In the genomic region with DNA sequence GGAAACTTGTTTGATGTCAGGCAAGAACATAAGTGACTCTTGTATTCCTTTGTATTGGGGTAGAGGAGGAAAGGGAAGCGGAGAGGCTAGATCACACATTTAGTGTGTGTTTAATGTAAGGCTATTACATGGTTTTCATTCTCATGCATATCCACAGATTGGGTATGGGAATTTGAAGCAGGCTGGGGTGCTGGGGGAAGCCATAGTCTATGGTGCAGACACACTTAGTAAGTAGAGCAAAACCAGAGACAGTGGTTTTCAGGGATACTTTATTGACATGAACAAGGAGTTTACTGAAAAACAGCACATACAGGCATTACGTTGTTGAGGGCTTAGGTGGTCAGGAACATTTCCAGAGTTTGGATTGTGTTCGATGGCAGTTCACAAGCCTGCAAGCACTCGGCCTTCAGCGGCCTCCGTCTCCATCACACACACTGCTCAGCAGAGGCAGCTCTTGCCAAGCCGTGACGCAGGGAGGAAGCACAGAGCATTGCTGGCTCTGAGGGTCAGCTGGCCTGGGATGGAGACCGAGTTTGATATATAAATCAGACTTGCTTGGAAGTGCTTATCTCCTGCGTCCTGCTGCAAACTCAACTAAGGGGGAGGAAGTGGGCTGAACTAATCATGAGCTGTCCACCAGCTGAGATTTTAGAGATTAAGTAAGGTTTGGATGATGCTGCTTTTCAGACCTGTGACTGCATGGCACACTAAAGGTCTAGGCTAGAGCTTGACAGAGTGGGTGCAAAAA, we compare ENCODE assay signal across 11 cellular contexts. TPM values are rescaled to one million over a fixed set of nuclear protein-coding genes. Genes with fewer than 3 reads are reported as not detected.
DNase-seq lines count a peak whose midpoint lies in the region; ATAC-seq, FAIRE-seq and TF ChIP-seq lines count a peak whose summit lies in the region.
"Had no signal": no experiment of that assay in that cellular context is flagged by ENCODE, and none has a peak within 500 bp of the region (broad histone marks: within the 10 kb centered on the region; RNA-seq: fewer than 3 reads in every experiment).

No MANE protein-coding gene starts in this region.

- peaks cover 3 to 4% of the 10 kb centered on the region in 2 donors for H3K36me3 ChIP-seq in kidney (ENCODE audit: control insufficient read depth in 1 of 2, insufficient read depth in 2 of 2, low read length in 2 of 2)
- H3K36me3 ChIP-seq in SJCRH30: no peaks in the 10 kb centered on the region; the same call in 1 of the 2 replicates

- POLR2A ChIA-PET in activated CD4-positive, alpha-beta T cell treated with anti-CD3 and anti-CD28 coated beads for 36 hours (lab: Charles Lee): no interaction called here

- CTCF ChIA-PET in activated CD4-positive, alpha-beta T cell treated with anti-CD3 and anti-CD28 coated beads for 36 hours (lab: Charles Lee): interaction anchor here (0.7 to 1.0 kb wide), 4 partner anchors 9 to 82 kb away, joined by 3 read pairs; no protein-coding TSS in a partner anchor

- no peaks in the 10 kb centered on the region for H3K27me3 ChIP-seq in SJCRH30

- H3K27ac ChIP-seq in kidney (ENCODE audit: low read depth in 2 of 2, low read length in 2 of 2) (no peak overlapping the region), SJCRH30 (no peak overlapping the region)

- H3K9ac ChIP-seq in kidney (ENCODE audit: low read length in 2 of 2): no peak overlapping the region

- TF ChIP-seq CTCF in cardiac fibroblast (IDR thresholded peaks at IDR 0.05; ENCODE audit: low read depth, low read length) (no peak), kidney (IDR thresholded peaks at IDR 0.05; ENCODE audit: borderline replicate concordance, extremely low read depth, insufficient read depth) (no peak)

- peaks cover 0 to 2% of the 10 kb centered on the region in 2 donors for H3K4me1 ChIP-seq in kidney (ENCODE audit: control insufficient read depth in 1 of 2, insufficient read depth in 1 of 2, low read depth in 1 of 2, low read length in 2 of 2)
- H3K4me1 ChIP-seq in SJCRH30: no peaks in the 10 kb centered on the region

- H3K4me3 ChIP-seq in cardiac fibroblast (replicated peaks in 1 of 2; ENCODE audit: low read depth in 2 of 2, low read length in 2 of 2) (no peak overlapping the region), kidney (ENCODE audit: low read length in 2 of 2) (no peak overlapping the region), SJCRH30 (no peak overlapping the region)

- no peaks in the 10 kb centered on the region for H3K9me3 Mint-ChIP-seq in activated CD4-positive, alpha-beta T cell treated with anti-CD3 and anti-CD28 coated beads for 36 hours (ENCODE audit: low read depth)
- H3K9me3 Mint-ChIP-seq: activated T-helper 2 cell treated with anti-CD3 and anti-CD28 coated beads, Interferon-gamma antibody, Interleukin-2, Interleukin-4, amounts not matched to agents 10 μg/mL and 5 μg/mL and 100 μg/mL, durations not matched to agents 14 hours and 24 hours and 36 hours had no signal

- no peaks in the 10 kb centered on the region for H3K9me3 ChIP-seq in kidney (ENCODE audit: control insufficient read depth in 1 of 2, low read length in 2 of 2)
- H3K9me3 ChIP-seq in SJCRH30 (replicated peaks): no peaks in the 10 kb centered on the region

- no peak overlapping the region for H3K4me3 Mint-ChIP-seq in activated CD4-positive, alpha-beta T cell treated with anti-CD3 and anti-CD28 coated beads for 36 hours

- H3K36me3 Mint-ChIP-seq in activated CD4-positive, alpha-beta T cell treated with anti-CD3 and anti-CD28 coated beads for 36 hours (ENCODE audit: low read depth): no peaks in the 10 kb centered on the region

- no peak for DNase-seq in activated CD4-positive, alpha-beta T cell treated with anti-CD3 and anti-CD28 coated beads for 36 hours
- no peak for DNase-seq in activated CD4-positive, alpha-beta T cell treated with anti-CD3 and anti-CD28 coated beads for 1 hour
- DNase-seq in cardiac fibroblast (ENCODE audit: low read depth in 2 of 2) (peak; percentile 52 to 80), kidney (peak; percentile 95), ureter (ENCODE audit: low spot score) (peak; percentile 53), middle frontal gyrus (ENCODE audit: extremely low spot score, low spot score) (no peak), T-helper 1 cell (no peak), SJCRH30 (no peak)
- DNase-seq: stimulated activated naive CD4-positive, alpha-beta T cell had no signal

- intact Hi-C loops in activated CD4-positive, alpha-beta T cell treated with anti-CD3 and anti-CD28 coated beads for 36 hours (cut with DNase I, micrococcal nuclease): no loop called here
- intact Hi-C loops in kidney (cut with DNase I): no loop called here

- peaks cover 4% of the 10 kb centered on the region for H3K27me3 Mint-ChIP-seq in activated CD4-positive, alpha-beta T cell treated with anti-CD3 and anti-CD28 coated beads for 36 hours

- ATAC-seq in activated CD4-positive, alpha-beta T cell treated with anti-CD3 and anti-CD28 coated beads for 36 hours: peak; percentile 55

- FAIRE-seq in kidney (lab: Jason Lieb, UNC): no peak
- FAIRE-seq: A204.1 had no signal

- H3K4me1 Mint-ChIP-seq in activated CD4-positive, alpha-beta T cell treated with anti-CD3 and anti-CD28 coated beads for 36 hours: no peaks in the 10 kb centered on the region

- H3K27ac Mint-ChIP-seq in activated CD4-positive, alpha-beta T cell treated with anti-CD3 and anti-CD28 coated beads for 36 hours: no peak overlapping the region
- H3K27ac Mint-ChIP-seq: activated T-helper 2 cell treated with anti-CD3 and anti-CD28 coated beads, Interferon-gamma antibody, Interleukin-2, Interleukin-4, amounts not matched to agents 10 μg/mL and 5 μg/mL and 100 μg/mL, durations not matched to agents 14 hours and 24 hours and 36 hours had no signal

RNA-seq across cellular contexts. Expression of gene SCN3B, which starts 25.3 kb away (rescaled TPM):
- total RNA-seq in activated CD4-positive, alpha-beta T cell treated with anti-CD3 and anti-CD28 coated beads for 36 hours: not detected
- total RNA-seq in kidney (2.8 TPM), ureter (2.1 TPM)
- polyA plus RNA-seq in kidney (ENCODE audit: insufficient read depth, low read depth, low replicate concordance): 0.43 TPM
- total RNA-seq in SJCRH30 (2014; rRNA removed; shearing (Covaris generic)): 2.1 and 2.5 TPM in 2 replicates
- total RNA-seq: activated T-helper 2 cell treated with anti-CD3 and anti-CD28 coated beads, Interferon-gamma antibody, Interleukin-2, Interleukin-4, amounts not matched to agents 10 μg/mL and 5 μg/mL and 100 μg/mL, durations not matched to agents 14 hours and 24 hours and 36 hours had no signal

Comparison
In these comparisons a context has a peak if more than half of its experiments do, and no peak if none do; other contexts are left out.
1. DNase-seq: peak in cardiac fibroblast (2 of 2), kidney (single experiment) and ureter (single experiment); none in activated CD4-positive, alpha-beta T cell treated with anti-CD3 and anti-CD28 coated beads for 36 hours (single experiment), activated CD4-positive, alpha-beta T cell treated with anti-CD3 and anti-CD28 coated beads for 1 hour (single experiment), middle frontal gyrus (single experiment), T-helper 1 cell (0 of 5) and SJCRH30 (0 of 2).